21 cellular contexts compared by ENCODE assay signal in the genomic region with DNA sequence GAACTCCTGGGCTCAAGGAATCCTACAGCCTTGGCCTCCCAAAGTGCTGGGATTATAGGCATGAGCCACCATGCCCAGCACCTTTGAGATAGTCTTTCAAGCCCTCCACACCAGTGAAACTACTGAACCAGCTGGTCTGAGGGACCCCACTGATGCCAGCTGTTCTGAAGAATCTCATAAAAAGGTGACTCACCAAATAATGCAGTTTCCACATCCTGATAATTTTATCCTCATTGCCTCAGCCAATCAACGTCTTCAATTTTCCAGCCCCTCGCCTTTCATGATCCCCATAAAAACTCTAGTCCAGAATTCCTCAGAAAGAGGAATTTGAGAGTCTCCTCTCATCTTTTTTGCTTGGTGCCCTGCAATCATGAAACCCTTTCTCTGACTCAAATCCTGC.
"Had no signal": no experiment of that assay in that cellular context is flagged by ENCODE, and none has a peak within 500 bp of the region (broad histone marks: within the 10 kb centered on the region; RNA-seq: fewer than 3 reads in every experiment).

No MANE protein-coding gene starts in this region.

- H3K9me3 ChIP-seq: mucosa of descending colon, spleen, thoracic aorta had no signal

- H2AFZ ChIP-seq: neural progenitor cell had no signal

- H3K27ac ChIP-seq: epithelial cell of prostate, neural progenitor cell, spleen, thoracic aorta, WERI-Rb-1 had no signal

- H3K27me3 ChIP-seq: neural progenitor cell, spleen had no signal

- H3K4me3 ChIP-seq: mucosa of descending colon, neural progenitor cell, spleen, thoracic aorta had no signal

- DNase-seq: activated CD8-positive, alpha-beta memory T cell treated with anti-CD3 and anti-CD28 coated beads for 24 hours; activated CD8-positive, alpha-beta memory T cell treated with anti-CD3 and anti-CD28 coated beads, Interleukin-2, amount 50 U/mL, for 4 hours; activated naive CD4-positive, alpha-beta T cell treated with anti-CD3 and anti-CD28 coated beads, Interleukin-2, amount 10 ng/mL, durations not matched to agents 7 days and 5 days; activated T-cell treated with anti-CD3 and anti-CD28 coated beads, Interleukin-2, amount 50 U/mL, for 24 hours; amygdala; cerebellar nuclear complex; cortex of kidney; endodermal cell; left colon; mesenchymal stem cell; mucosa of descending colon; naive thymus-derived CD8-positive, alpha-beta T cell; spleen; stimulated activated CD4-positive, alpha-beta T cell treated with anti-CD3 and anti-CD28 coated beads, Interleukin-4, amount 100 ng/mL, for 1 hour; stimulated activated naive CD4-positive, alpha-beta T cell treated with Interleukin-2 at 50 U/mL for 16 hours; T-cell; WERI-Rb-1 had no signal

- ATAC-seq: left colon; mucosa of descending colon; naive thymus-derived CD8-positive, alpha-beta T cell; sciatic nerve; T-cell had no signal

- H3K9ac ChIP-seq: neural progenitor cell had no signal

- H3K36me3 ChIP-seq: neural progenitor cell, spleen, thoracic aorta, WERI-Rb-1 had no signal

- H3K4me2 ChIP-seq: neural progenitor cell had no signal

- H3K4me1 ChIP-seq: spleen had no signal
